9 cellular contexts compared by ENCODE assay signal in the genomic region with DNA sequence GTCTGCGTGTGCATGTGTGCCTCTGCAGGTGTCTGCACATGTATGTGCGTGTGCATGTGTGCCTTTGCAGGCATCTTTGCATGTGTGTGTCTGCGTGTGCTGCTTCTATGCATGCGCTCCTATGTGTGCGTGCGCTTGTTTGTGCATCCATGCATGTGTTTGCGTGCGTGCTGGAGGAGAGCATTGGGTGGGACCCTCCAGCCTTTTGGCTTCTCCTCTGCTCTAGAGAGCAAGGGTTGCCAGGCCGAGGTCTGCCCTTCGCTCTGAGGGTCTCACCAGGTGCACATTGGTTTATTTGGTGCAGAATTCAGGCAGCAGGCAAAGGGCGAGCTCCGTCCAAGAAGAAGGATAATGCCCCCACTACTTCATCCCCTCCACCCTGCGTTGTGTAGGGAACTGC. TPM values are rescaled to one million over a fixed set of nuclear protein-coding genes. Genes with fewer than 3 reads are reported as not detected.
DNase-seq lines count a peak whose midpoint lies in the region; ATAC-seq, FAIRE-seq and TF ChIP-seq lines count a peak whose summit lies in the region.
"Had no signal": no experiment of that assay in that cellular context is flagged by ENCODE, and none has a peak within 500 bp of the region (broad histone marks: within the 10 kb centered on the region; RNA-seq: fewer than 3 reads in every experiment).

No MANE protein-coding gene starts in this region.

- RAD21 ChIA-PET in GM12878 (lab: Charles Lee; ENCODE audit: unreplicated experiment): no interaction called here

- no peak for ATAC-seq in heart left ventricle
- no peak for ATAC-seq in GM12878
- no peak for ATAC-seq in upper lobe of right lung
- ATAC-seq in GM18909 (IDR thresholded peaks at IDR 0.05; ENCODE audit: poor library complexity, unreplicated experiment): no peak
- no peak for ATAC-seq in GM19455 (IDR thresholded peaks at IDR 0.05; ENCODE audit: unreplicated experiment)

- H4K20me1 ChIP-seq in GM12878 (ENCODE audit: control insufficient read depth, insufficient read depth): no peaks in the 10 kb centered on the region

- DNase-seq in heart left ventricle (peak in 1 of 5 donors; percentile 18), cardiac septum (ENCODE audit: low spot score) (no peak), GM12878 (ENCODE audit: low read depth, low spot score) (no peak), upper lobe of right lung (no peak), HT-29 (ENCODE audit: low spot score) (no peak)
- DNase-seq: DMS 273 treated with DMSO at 0.1 percent for 48 hours had no signal

- H3K4me2 ChIP-seq in GM12878 (ENCODE audit: control insufficient read depth, insufficient read depth): peak overlapping the region; percentile 94

- H3K4me1 ChIP-seq in heart left ventricle (peaks cover 0 to 22% (median 15%) of the 10 kb centered on the region in 12 donors), GM12878 (ENCODE audit: control insufficient read depth, insufficient read depth, low read length) (peaks cover 4% of the 10 kb centered on the region), muscle layer of colon (ENCODE audit: insufficient read depth, low read length) (peaks cover 11% of the 10 kb centered on the region), upper lobe of right lung (peaks cover 13% of the 10 kb centered on the region)

- no peak for TF ChIP-seq CTCF in heart left ventricle (IDR thresholded peaks at IDR 0.05)
- TF ChIP-seq CTCF in GM12878 (IDR thresholded peaks at IDR 0.05 in 2 of 3, conservative IDR thresholded peaks at IDR 0.05 in 1 of 3; ENCODE audit: control insufficient read depth in 2 of 3, extremely low read depth in 1 of 3, insufficient read depth in 1 of 3, low read depth in 3 of 3, low read length in 3 of 3): no peak
- TF ChIP-seq CTCF in upper lobe of right lung (IDR thresholded peaks at IDR 0.05): no peak

- BruUV-seq in GM12878 (replicated peaks; lab: Mats Ljungman, UMichigan): no TSS peak

- intact Hi-C loops in heart left ventricle (cut with DNase I): loop anchor here in 3 of 10 donors (2.0 to 5.0 kb wide), 3 partner anchors 17 to 51 kb away; a partner anchor contains a TSS
- intact Hi-C loops in cardiac septum (cut with DNase I): no loop called here
- intact Hi-C loops in GM12878 (cut with micrococcal nuclease; ENCODE audit: unreplicated experiment): no loop called here
- intact Hi-C loops in upper lobe of right lung (cut with DNase I): no loop called here

- TF ChIP-seq RAD21 in GM12878 (IDR thresholded peaks at IDR 0.05; ENCODE audit: insufficient read depth, low read depth, low read length): no peak

- H3K27ac ChIP-seq in heart left ventricle: no peak overlapping the region
- H3K27ac ChIP-seq in GM12878 (ENCODE audit: control insufficient read depth, insufficient read depth): no peak overlapping the region
- H3K27ac ChIP-seq in muscle layer of colon (ENCODE audit: low read depth, low read length): no peak overlapping the region
- no peak overlapping the region for H3K27ac ChIP-seq in upper lobe of right lung

- in situ Hi-C loops in GM12878 (cut with MboI): no loop called here

- no peak for TF ChIP-seq POLR2A in heart left ventricle (IDR thresholded peaks at IDR 0.05)
- no peak for TF ChIP-seq POLR2A in GM12878 (IDR thresholded peaks at IDR 0.05; ENCODE audit: low read depth, low read length)

- no peak overlapping the region for H2AFZ ChIP-seq in GM12878 (ENCODE audit: control insufficient read depth, low read depth, low read length)

- H3K9me3 ChIP-seq in heart left ventricle (peaks cover 0 to 8% (median 3%) of the 10 kb centered on the region in 12 donors), GM12878 (replicated peaks; ENCODE audit: control insufficient read depth, insufficient read depth, low read length) (peaks cover 6% of the 10 kb centered on the region; the same call in 2 of the 3 replicates), muscle layer of colon (ENCODE audit: low read length) (no peaks in the 10 kb centered on the region), upper lobe of right lung (no peaks in the 10 kb centered on the region)

- no peaks in the 10 kb centered on the region for H3K79me2 ChIP-seq in GM12878 (ENCODE audit: control insufficient read depth, insufficient read depth, low read length)

- peaks cover 0 to 6% (median 0%) of the 10 kb centered on the region in 9 donors for H3K27me3 ChIP-seq in heart left ventricle
- no peaks in the 10 kb centered on the region; a peak in 1 of 4 replicates for H3K27me3 ChIP-seq in GM12878 (replicated peaks in 1 of 2; ENCODE audit: control insufficient read depth in 2 of 2, insufficient read depth in 2 of 2, low read length in 1 of 2)
- H3K27me3 ChIP-seq in muscle layer of colon (ENCODE audit: control insufficient read depth in 1 of 2, insufficient read depth in 2 of 2, low read length in 2 of 2): peaks cover 0 to 6% of the 10 kb centered on the region in 2 donors
- H3K27me3 ChIP-seq in upper lobe of right lung: no peaks in the 10 kb centered on the region

- no peak for TF ChIP-seq EP300 in GM12878 (IDR thresholded peaks at IDR 0.05; ENCODE audit: borderline replicate concordance in 1 of 2, control insufficient read depth in 1 of 2, low read depth in 2 of 2, low read length in 2 of 2)

- H3K4me3 ChIP-seq in heart left ventricle: peak overlapping the region in 9 of 12 donors; percentile 65 to 98 (median 75)
- no peak overlapping the region for H3K4me3 ChIP-seq in GM12878
- H3K4me3 ChIP-seq in muscle layer of colon (ENCODE audit: low read depth in 1 of 2, low read length in 2 of 2): peak overlapping the region; percentile 42 to 70
- H3K4me3 ChIP-seq in upper lobe of right lung: peak overlapping the region; percentile 78

- SMC1A ChIA-PET in GM12878 (lab: Charles Lee; ENCODE audit: uncharacterized antibody, unreplicated experiment): interaction anchor here (0.7 kb wide), 1 partner anchor 43 kb away, joined by 3 read pairs; no protein-coding TSS in a partner anchor

- no peak for FAIRE-seq in GM12878 (lab: Jason Lieb, UNC)

- CTCF ChIA-PET in GM12878 (lab: Yijun Ruan, JAX): no interaction called here

- no peak overlapping the region for H3K9ac ChIP-seq in GM12878 (ENCODE audit: control insufficient read depth, insufficient read depth, low read length)
- no peak overlapping the region for H3K9ac ChIP-seq in muscle layer of colon (ENCODE audit: low read length)

- WGBS in heart left ventricle, 4 donors: 83 to 88% (median 86%) methylated on average over 12 to 13 of the region's 13 CpGs
- 72% methylated on average over 13 of the region's 13 CpGs for WGBS in GM12878 (ENCODE audit: insufficient coverage, insufficient replicate concordance, low lambda C conversion rate, missing lambda C conversion rate)

- POLR2A ChIA-PET in GM12878 (lab: Charles Lee): no interaction called here

- no peaks in the 10 kb centered on the region for H3K36me3 ChIP-seq in heart left ventricle
- no peaks in the 10 kb centered on the region for H3K36me3 ChIP-seq in GM12878 (ENCODE audit: control insufficient read depth in 2 of 2, insufficient read depth in 2 of 2, low read length in 1 of 2)
- H3K36me3 ChIP-seq in muscle layer of colon (ENCODE audit: insufficient read depth, low read length): no peaks in the 10 kb centered on the region
- H3K36me3 ChIP-seq in upper lobe of right lung: no peaks in the 10 kb centered on the region

RNA-seq across cellular contexts. Expression of a gene that starts 1.1 kb away (rescaled TPM):
- total RNA-seq in heart left ventricle (10 to 100 TPM; 15.2 to 37.7 (median 23.7) TPM), cardiac septum (31.9 TPM), GM12878 (2014; rRNA removed) (0.65 and 2.3 TPM in 2 replicates), GM12878 (2014; rRNA removed; fragmentation: Illumina TruSeq; extraction: Trizol) (0.36 and 0.41 TPM in 2 replicates), GM12878 (2021) (1.6 and 1.9 TPM in 2 replicates), upper lobe of right lung (11.5 TPM)
- polyA plus RNA-seq in heart left ventricle (10 to 100 TPM; 10.9 to 13.3 TPM), GM12878 (2011; rRNA removed) (0.98 and 1.2 TPM in 2 replicates), GM12878 (2014; fragmentation: Illumina TruSeq; extraction: Trizol) (0.11 and 0.94 TPM in 2 replicates), GM12878 (2014; fragmentation: Nextera tagmentation; extraction: Ambion mirVana) (under 1 TPM; 0.06 to 0.42 TPM), GM12878 (2014; rRNA removed) (2.4 and 3.2 TPM in 2 replicates), GM12878 (2016; fragmentation: Nextera tagmentation; extraction: Ambion mirVana) (1 to 10 TPM; 2.4 to 2.8 TPM)
- total RNA-seq in GM12878 (2013; cell fraction: nucleolus; rRNA removed): 4.1 and 4.6 TPM in 2 replicates
- polyA plus RNA-seq in GM12878 (2011; ENCODE audit: low read depth): 1.0 TPM
- polyA plus RNA-seq in GM12878 (2011; cell fraction: cytosol; rRNA removed): 1.8 TPM in 2 replicates
- 2.9 and 3.5 TPM in 2 replicates for polyA plus RNA-seq in GM12878 (2011; cell fraction: nucleus; rRNA removed)
- polyA plus RNA-seq in GM12878 (2012): 3.5 and 6.7 TPM in 2 replicates
- polyA minus RNA-seq in GM12878 (2011; rRNA and poly(A)+ RNA removed): 0.44 and 1.5 TPM in 2 replicates
- not detected in 2 replicates for polyA minus RNA-seq in GM12878 (2011; cell fraction: cytosol; rRNA and poly(A)+ RNA removed)
- polyA minus RNA-seq in GM12878 (2011; cell fraction: nucleus; rRNA and poly(A)+ RNA removed): 0.36 and 0.86 TPM in 2 replicates
- 37.9 and 38.9 TPM in 2 replicates for total RNA-seq in HT-29 (2014; rRNA removed; shearing (Covaris generic))

RNA-seq across cellular contexts. Expression of a gene that starts 17.0 kb away (rescaled TPM):
- total RNA-seq in heart left ventricle: 10 to 100 TPM in 7 of 9 donors, 1 to 10 TPM in 2; 6.8 to 20.3 (median 15.8) TPM
- polyA plus RNA-seq in heart left ventricle: 10 to 100 TPM; 11.5 to 23.1 TPM
- 16.2 TPM for total RNA-seq in cardiac septum
- 10.7 and 15.8 TPM in 2 replicates for total RNA-seq in GM12878 (2013; cell fraction: nucleolus; rRNA removed)
- 23.3 and 23.8 TPM in 2 replicates for total RNA-seq in GM12878 (2014; rRNA removed)
- total RNA-seq in GM12878 (2014; rRNA removed; fragmentation: Illumina TruSeq; extraction: Trizol): 21.5 and 22.6 TPM in 2 replicates
- 29.5 and 30.9 TPM in 2 replicates for total RNA-seq in GM12878 (2021)
- 40.2 TPM for polyA plus RNA-seq in GM12878 (2011; ENCODE audit: low read depth)
- 15.9 and 24.8 TPM in 2 replicates for polyA plus RNA-seq in GM12878 (2011; rRNA removed)
- polyA plus RNA-seq in GM12878 (2011; cell fraction: cytosol; rRNA removed): 21.4 and 23.7 TPM in 2 replicates
- polyA plus RNA-seq in GM12878 (2011; cell fraction: nucleus; rRNA removed): 21.1 and 27.5 TPM in 2 replicates
- polyA plus RNA-seq in GM12878 (2012): 31.4 and 42.8 TPM in 2 replicates
- 27.2 and 29.2 TPM in 2 replicates for polyA plus RNA-seq in GM12878 (2014; fragmentation: Illumina TruSeq; extraction: Trizol)
- polyA plus RNA-seq in GM12878 (2014; fragmentation: Nextera tagmentation; extraction: Ambion mirVana): 1 to 10 TPM; 1.8 to 6.3 TPM
- 27.3 and 28.1 TPM in 2 replicates for polyA plus RNA-seq in GM12878 (2014; rRNA removed)
- polyA plus RNA-seq in GM12878 (2016; fragmentation: Nextera tagmentation; extraction: Ambion mirVana): 10 to 100 TPM; 47.5 to 50.5 TPM
- polyA minus RNA-seq in GM12878 (2011; rRNA and poly(A)+ RNA removed): 8.9 and 13.3 TPM in 2 replicates
- polyA minus RNA-seq in GM12878 (2011; cell fraction: cytosol; rRNA and poly(A)+ RNA removed): 8.2 and 8.5 TPM in 2 replicates
- 3.1 and 7.4 TPM in 2 replicates for polyA minus RNA-seq in GM12878 (2011; cell fraction: nucleus; rRNA and poly(A)+ RNA removed)
- total RNA-seq in upper lobe of right lung: 21.4 TPM
- 24.2 and 25.9 TPM in 2 replicates for total RNA-seq in HT-29 (2014; rRNA removed; shearing (Covaris generic))

RNA-seq across cellular contexts. Expression of a gene that starts 35.9 kb away (rescaled TPM):
- total RNA-seq in heart left ventricle (100 to 1,000 TPM in 3 of 9 donors, 10 to 100 TPM in 6; 15.5 to 121 (median 69.4) TPM), cardiac septum (82.4 TPM), GM12878 (2014; rRNA removed) (0.51 TPM in 1 of 2 replicates, not detected in the other), GM12878 (2014; rRNA removed; fragmentation: Illumina TruSeq; extraction: Trizol) (not detected in 2 replicates), GM12878 (2021) (0.58 TPM in 1 of 2 replicates, not detected in the other), upper lobe of right lung (27.4 TPM)
- polyA plus RNA-seq in heart left ventricle (100 to 1,000 TPM in 1 of 2 donors, 10 to 100 TPM in 1; 44.7 to 102 TPM), GM12878 (2011; rRNA removed) (0.08 and 0.17 TPM in 2 replicates), GM12878 (2014; fragmentation: Illumina TruSeq; extraction: Trizol) (not detected in 2 replicates), GM12878 (2014; fragmentation: Nextera tagmentation; extraction: Ambion mirVana) (not detected), GM12878 (2014; rRNA removed) (0.14 and 0.17 TPM in 2 replicates), GM12878 (2016; fragmentation: Nextera tagmentation; extraction: Ambion mirVana) (not detected)
- 0.90 and 1.1 TPM in 2 replicates for total RNA-seq in GM12878 (2013; cell fraction: nucleolus; rRNA removed)
- polyA plus RNA-seq in GM12878 (2011; ENCODE audit: low read depth): 0.50 TPM
- 0.05 TPM in 1 of 2 replicates, not detected in the other for polyA plus RNA-seq in GM12878 (2011; cell fraction: cytosol; rRNA removed)
- polyA plus RNA-seq in GM12878 (2011; cell fraction: nucleus; rRNA removed): 0.37 and 0.57 TPM in 2 replicates
- polyA plus RNA-seq in GM12878 (2012): 1.0 and 1.1 TPM in 2 replicates
- not detected in 2 replicates for polyA minus RNA-seq in GM12878 (2011; rRNA and poly(A)+ RNA removed)
- not detected in 2 replicates for polyA minus RNA-seq in GM12878 (2011; cell fraction: cytosol; rRNA and poly(A)+ RNA removed)
- not detected in 2 replicates for polyA minus RNA-seq in GM12878 (2011; cell fraction: nucleus; rRNA and poly(A)+ RNA removed)
- total RNA-seq in HT-29 (2014; rRNA removed; shearing (Covaris generic)): 0.97 and 1.6 TPM in 2 replicates

RNA-seq across cellular contexts. Expression of a gene that starts 51.3 kb away (rescaled TPM):
- total RNA-seq in heart left ventricle (10 to 100 TPM; 33.9 to 48.2 (median 40.1) TPM), cardiac septum (45.4 TPM), GM12878 (2014; rRNA removed) (27.6 and 35.7 TPM in 2 replicates), GM12878 (2014; rRNA removed; fragmentation: Illumina TruSeq; extraction: Trizol) (20.1 and 22.7 TPM in 2 replicates), GM12878 (2021) (26.5 and 26.7 TPM in 2 replicates), upper lobe of right lung (65.1 TPM)
- polyA plus RNA-seq in heart left ventricle (10 to 100 TPM; 23.5 to 60.7 TPM), GM12878 (2011; rRNA removed) (66.9 and 73.7 TPM in 2 replicates), GM12878 (2014; fragmentation: Illumina TruSeq; extraction: Trizol) (20.7 and 24.4 TPM in 2 replicates), GM12878 (2014; fragmentation: Nextera tagmentation; extraction: Ambion mirVana) (1 to 10 TPM; 1.0 to 2.5 TPM), GM12878 (2014; rRNA removed) (34.4 and 37.1 TPM in 2 replicates), GM12878 (2016; fragmentation: Nextera tagmentation; extraction: Ambion mirVana) (10 to 100 TPM; 26.7 to 31.2 TPM)
- total RNA-seq in GM12878 (2013; cell fraction: nucleolus; rRNA removed): 85.3 and 88.7 TPM in 2 replicates
- 27.1 TPM for polyA plus RNA-seq in GM12878 (2011; ENCODE audit: low read depth)
- polyA plus RNA-seq in GM12878 (2011; cell fraction: cytosol; rRNA removed): 63.8 and 67.7 TPM in 2 replicates
- 167 and 250 TPM in 2 replicates for polyA plus RNA-seq in GM12878 (2011; cell fraction: nucleus; rRNA removed)
- 44.4 and 51.0 TPM in 2 replicates for polyA plus RNA-seq in GM12878 (2012)
- 33.8 and 47.2 TPM in 2 replicates for polyA minus RNA-seq in GM12878 (2011; rRNA and poly(A)+ RNA removed)
- 17.6 and 23.0 TPM in 2 replicates for polyA minus RNA-seq in GM12878 (2011; cell fraction: cytosol; rRNA and poly(A)+ RNA removed)
- 35.7 and 37.6 TPM in 2 replicates for polyA minus RNA-seq in GM12878 (2011; cell fraction: nucleus; rRNA and poly(A)+ RNA removed)
- total RNA-seq in HT-29 (2014; rRNA removed; shearing (Covaris generic)): 89.3 and 101 TPM in 2 replicates

RNA-seq across cellular contexts. Expression of a gene that starts 52.3 kb away (rescaled TPM):
- total RNA-seq in heart left ventricle (10 to 100 TPM; 36.9 to 98.4 (median 54.9) TPM), cardiac septum (67.3 TPM), GM12878 (2014; rRNA removed) (54.4 and 58.2 TPM in 2 replicates), GM12878 (2014; rRNA removed; fragmentation: Illumina TruSeq; extraction: Trizol) (27.2 and 38.6 TPM in 2 replicates), GM12878 (2021) (96.3 and 114 TPM in 2 replicates), upper lobe of right lung (84.5 TPM)
- polyA plus RNA-seq in heart left ventricle (10 to 100 TPM; 60.9 to 81.6 TPM), GM12878 (2011; rRNA removed) (36.7 and 61.0 TPM in 2 replicates), GM12878 (2014; fragmentation: Illumina TruSeq; extraction: Trizol) (12.2 and 35.6 TPM in 2 replicates), GM12878 (2014; fragmentation: Nextera tagmentation; extraction: Ambion mirVana) (10 to 100 TPM; 10.3 to 19.3 TPM), GM12878 (2014; rRNA removed) (46.6 and 66.7 TPM in 2 replicates), GM12878 (2016; fragmentation: Nextera tagmentation; extraction: Ambion mirVana) (10 to 100 TPM; 72.9 to 83.5 TPM)
- 201 and 218 TPM in 2 replicates for total RNA-seq in GM12878 (2013; cell fraction: nucleolus; rRNA removed)
- 53.6 TPM for polyA plus RNA-seq in GM12878 (2011; ENCODE audit: low read depth)
- 93.6 and 116 TPM in 2 replicates for polyA plus RNA-seq in GM12878 (2011; cell fraction: cytosol; rRNA removed)
- 456 and 506 TPM in 2 replicates for polyA plus RNA-seq in GM12878 (2011; cell fraction: nucleus; rRNA removed)
- polyA plus RNA-seq in GM12878 (2012): 78.2 and 97.0 TPM in 2 replicates
- polyA minus RNA-seq in GM12878 (2011; rRNA and poly(A)+ RNA removed): 128 and 173 TPM in 2 replicates
- 71.3 and 78.0 TPM in 2 replicates for polyA minus RNA-seq in GM12878 (2011; cell fraction: cytosol; rRNA and poly(A)+ RNA removed)
- 90.2 and 122 TPM in 2 replicates for polyA minus RNA-seq in GM12878 (2011; cell fraction: nucleus; rRNA and poly(A)+ RNA removed)
- 60.0 and 72.0 TPM in 2 replicates for total RNA-seq in HT-29 (2014; rRNA removed; shearing (Covaris generic))
